In genomic region chrX:33161829-33162228, GRCh38 we compare ENCODE assay signal across 35 cellular contexts.
"Had no signal": no experiment of that assay in that cellular context is flagged by ENCODE, and none has a peak within 500 bp of the region (broad histone marks: within the 10 kb centered on the region; RNA-seq: fewer than 3 reads in every experiment).

No MANE protein-coding gene starts in this region.

- H3K4me3 ChIP-seq: MG63 had no signal

- H3K27me3 ChIP-seq: MG63 had no signal

- H3K9me3 ChIP-seq: MG63 had no signal

- H3K27ac ChIP-seq: KMS-11 had no signal

- H3K36me3 ChIP-seq: MG63 had no signal

- DNase-seq: Karpas-422, KG1, MG63, MM.1S, MV-4-11, NCI-H1048, NCI-H1092, NCI-H1092 treated with DMSO at 0.1 percent for 48 hours, NCI-H1105, NCI-H1105 treated with DMSO at 0.1 percent for 48 hours, NCI-H1417, NCI-H1417 treated with DMSO at 0.1 percent for 48 hours, NCI-H1436, NCI-H1436 treated with DMSO at 0.1 percent for 48 hours, NCI-H146, NCI-H1694, NCI-H1694 treated with DMSO at 0.1 percent for 48 hours, NCI-H187, NCI-H187 treated with DMSO at 0.1 percent for 48 hours, NCI-H1930, NCI-H2029, NCI-H2029 treated with DMSO at 0.1 percent for 48 hours, NCI-H2081, NCI-H2081 treated with DMSO at 0.1 percent for 48 hours, NCI-H2107, NCI-H2171, NCI-H2171 treated with DMSO at 0.1 percent for 48 hours, NCI-H2227 treated with DMSO at 0.1 percent for 48 hours, NCI-H226, NCI-H345, NCI-H446, NCI-H446 treated with DMSO at 0.1 percent for 48 hours, NCI-H510A, NCI-H510A treated with DMSO at 0.1 percent for 48 hours had no signal
